ENCODE assay signal across 10 cellular contexts in genomic region chr12:59084758-59085383, GRCh38.
DNase-seq lines count a peak whose midpoint lies in the region; ATAC-seq, FAIRE-seq and TF ChIP-seq lines count a peak whose summit lies in the region.
"Had no signal": no experiment of that assay in that cellular context is flagged by ENCODE, and none has a peak within 500 bp of the region (broad histone marks: within the 10 kb centered on the region; RNA-seq: fewer than 3 reads in every experiment).

No MANE protein-coding gene starts in this region.

- ATAC-seq in pancreas (peak in 3 of 4 donors; percentile 14 to 58 (median 25)), HG02852 (IDR thresholded peaks at IDR 0.05; ENCODE audit: unreplicated experiment) (no peak), GM21381 (IDR thresholded peaks at IDR 0.05; ENCODE audit: unreplicated experiment) (no peak)

- H3K9me3 ChIP-seq in pancreas: no peaks in the 10 kb centered on the region

- H3K27me3 ChIP-seq in pancreas: no peaks in the 10 kb centered on the region

- H3K4me3 ChIP-seq in pancreas: no peak overlapping the region

- DNase-seq in EL (peak; percentile 40), NCI-H446 treated with DMSO at 0.1 percent for 48 hours (lab: John Stamatoyannopoulos, UW) (peak; percentile 88), fibroblast of gingiva (ENCODE audit: low read depth) (peak; percentile 78), pancreas (peak in 2 of 6 donors; percentile 4 to 21), DMS114 treated with DMSO at 0.1 percent for 48 hours (lab: John Stamatoyannopoulos, UW; ENCODE audit: unreplicated experiment) (no peak)
- no peak for DNase-seq in activated CD4-positive, CD25-positive, alpha-beta regulatory T cell (lab: John Stamatoyannopoulos, UW)
- DNase-seq: activated naive CD4-positive, alpha-beta T cell treated with Interleukin-2 at 50 U/mL for 16 hours; NCI-H2227 treated with DMSO at 0.1 percent for 48 hours had no signal

- TF ChIP-seq CTCF in pancreas (IDR thresholded peaks at IDR 0.05): no peak

- H3K4me1 ChIP-seq in pancreas: peaks cover 0 to 6% (median 4%) of the 10 kb centered on the region in 3 donors

- intact Hi-C loops in pancreas (cut with DNase I): loop anchor here in 1 of 3 donors (10.0 kb wide), 2 partner anchors 250 to 550 kb away; no protein-coding TSS in a partner anchor

- no peaks in the 10 kb centered on the region for H3K36me3 ChIP-seq in pancreas

- 64 to 65% methylated on average over 11 of the region's 11 CpGs for WGBS in pancreas, 2 donors

- no peak for FAIRE-seq in pancreas (lab: Jason Lieb, UNC)

- H3K27ac ChIP-seq in pancreas: peak overlapping the region in 2 of 4 donors; percentile 10 to 16

Comparison
In these comparisons a context has a peak if more than half of its experiments do, and no peak if none do; other contexts are left out.
1. DNase-seq: peak in EL (single experiment), NCI-H446 treated with DMSO at 0.1 percent for 48 hours (single experiment) and fibroblast of gingiva (single experiment); none in DMS114 treated with DMSO at 0.1 percent for 48 hours (single experiment) and activated CD4-positive, CD25-positive, alpha-beta regulatory T cell (0 of 4).
2. ATAC-seq: peak in pancreas (3 of 4); none in HG02852 (single experiment) and GM21381 (single experiment).